9 cellular contexts compared by ENCODE assay signal in genomic region chr2:240134466-240134865, GRCh38. TPM values are rescaled to one million over a fixed set of nuclear protein-coding genes. Genes with fewer than 3 reads are reported as not detected.
DNase-seq lines count a peak whose midpoint lies in the region; FAIRE-seq and TF ChIP-seq lines count a peak whose summit lies in the region.
"Had no signal": no experiment of that assay in that cellular context is flagged by ENCODE, and none has a peak within 500 bp of the region (broad histone marks: within the 10 kb centered on the region; RNA-seq: fewer than 3 reads in every experiment).

No MANE protein-coding gene starts in this region.

- H3K4me3 ChIP-seq in CD8-positive, alpha-beta memory T cell (ENCODE audit: low read length) = no peak overlapping the region
- H3K4me3 ChIP-seq in NB4 (ENCODE audit: low read depth, low read length) (peak overlapping the region; percentile 76), choroid plexus epithelial cell (ENCODE audit: low read depth, low read length) (peak overlapping the region; percentile 95)

- H3K9me3 Mint-ChIP-seq in CD8-positive, alpha-beta memory T cell = no peaks in the 10 kb centered on the region
- H3K9me3 Mint-ChIP-seq in neural crest cell = no peaks in the 10 kb centered on the region

- DNase-seq in CD8-positive, alpha-beta memory T cell = no peak
- DNase-seq in NB4 (ENCODE audit: low read depth) = no peak
- no peak for DNase-seq in choroid plexus epithelial cell (ENCODE audit: low read depth)
- DNase-seq in neural crest cell (ENCODE audit: low read depth, low spot score) = no peak
- no peak for DNase-seq in DMS79 (lab: John Stamatoyannopoulos, UW)
- no peak for DNase-seq in stimulated activated CD4-positive, alpha-beta T cell treated with anti-CD3 and anti-CD28 coated beads, Interleukin-2, amount 100 ng/mL, for 48 hours
- no peak for DNase-seq in HTR-8/SVneo (ENCODE audit: insufficient read length, low spot score)
- no peak for DNase-seq in NCI-H774 (lab: John Stamatoyannopoulos, UW)

- CTCF ChIA-PET in CD8-positive, alpha-beta memory T cell (lab: Charles Lee) = no interaction called here

- no peak for TF ChIP-seq POLR2A in NB4 (IDR thresholded peaks at IDR 0.05; ENCODE audit: extremely low read depth, insufficient read length)

- peaks cover 0 to 55% (median 14%) of the 10 kb centered on the region in 3 donors for H3K36me3 Mint-ChIP-seq in CD8-positive, alpha-beta memory T cell
- H3K36me3 Mint-ChIP-seq in neural crest cell (ENCODE audit: low read depth) = peaks cover 4% of the 10 kb centered on the region

- POLR2A ChIA-PET in CD8-positive, alpha-beta memory T cell (lab: Charles Lee) = no interaction called here

- H3K27ac ChIP-seq in CD8-positive, alpha-beta memory T cell (ENCODE audit: low read depth, low read length) = no peak overlapping the region
- H3K27ac ChIP-seq: pancreas had no signal

- no peak for FAIRE-seq in HTR-8/SVneo (lab: Jason Lieb, UNC)
- FAIRE-seq: pancreas had no signal

- H3K27me3 ChIP-seq in CD8-positive, alpha-beta memory T cell (ENCODE audit: insufficient read depth, low read length, poor library complexity, severe bottlenecking) = no peaks in the 10 kb centered on the region
- H3K27me3 ChIP-seq: pancreas had no signal

- H3K36me3 ChIP-seq in CD8-positive, alpha-beta memory T cell (ENCODE audit: insufficient read depth, low read length) = peaks cover 14% of the 10 kb centered on the region

- peaks cover 25 to 41% (median 31%) of the 10 kb centered on the region in 3 donors for H3K4me1 Mint-ChIP-seq in CD8-positive, alpha-beta memory T cell
- H3K4me1 Mint-ChIP-seq in neural crest cell = peaks cover 12% of the 10 kb centered on the region

- peak overlapping the region; percentile 52 to 89 (median 77) for H3K4me3 Mint-ChIP-seq in CD8-positive, alpha-beta memory T cell
- H3K4me3 Mint-ChIP-seq in neural crest cell = peak overlapping the region; percentile 97

- no peaks in the 10 kb centered on the region for H3K9me3 ChIP-seq in CD8-positive, alpha-beta memory T cell (ENCODE audit: low read length)
- H3K9me3 ChIP-seq: pancreas had no signal

- no peak for TF ChIP-seq CTCF in NB4 (IDR thresholded peaks at IDR 0.05; ENCODE audit: low read depth, low read length)
- no peak for TF ChIP-seq CTCF in choroid plexus epithelial cell (conservative IDR thresholded peaks at IDR 0.05; ENCODE audit: low read depth, low read length)
- TF ChIP-seq CTCF in neural crest cell (conservative IDR thresholded peaks at IDR 0.05) = no peak

- H3K27ac Mint-ChIP-seq in CD8-positive, alpha-beta memory T cell = peak overlapping the region in 5 of 8 donors; percentile 33 to 93 (median 61)
- no peak overlapping the region for H3K27ac Mint-ChIP-seq in neural crest cell (ENCODE audit: unreplicated experiment)

- H3K4me1 ChIP-seq in CD8-positive, alpha-beta memory T cell (ENCODE audit: insufficient read depth, low read length) = peaks cover 20% of the 10 kb centered on the region

- H3K27me3 Mint-ChIP-seq in CD8-positive, alpha-beta memory T cell = no peaks in the 10 kb centered on the region
- peaks cover 11% of the 10 kb centered on the region for H3K27me3 Mint-ChIP-seq in neural crest cell (ENCODE audit: low read depth)

RNA-seq across cellular contexts. Expression of gene COPS9, which starts 1.6 kb away (rescaled TPM):
- 100 to 1,000 TPM; 186 to 189 TPM for total RNA-seq in CD8-positive, alpha-beta memory T cell
- 331 TPM for polyA plus RNA-seq in CD8-positive, alpha-beta memory T cell
- 138 and 143 TPM in 2 replicates for total RNA-seq in neural crest cell

RNA-seq across cellular contexts. Expression of gene OTOS, which starts 6.0 kb away (rescaled TPM):
- not detected for total RNA-seq in CD8-positive, alpha-beta memory T cell
- polyA plus RNA-seq in CD8-positive, alpha-beta memory T cell = not detected
- not detected in 2 replicates for total RNA-seq in neural crest cell
- total RNA-seq: pancreas had no signal
- polyA plus RNA-seq: pancreas had no signal
